Comparison of ENCODE assay signal across 20 cellular contexts in genomic region chr3:14438262-14438661, GRCh38. TPM values are rescaled to one million over a fixed set of nuclear protein-coding genes. Genes with fewer than 3 reads are reported as not detected.
DNase-seq lines count a peak whose midpoint lies in the region; ATAC-seq, FAIRE-seq and TF ChIP-seq lines count a peak whose summit lies in the region.
"Had no signal": no experiment of that assay in that cellular context is flagged by ENCODE, and none has a peak within 500 bp of the region (broad histone marks: within the 10 kb centered on the region; RNA-seq: fewer than 3 reads in every experiment).

No MANE protein-coding gene starts in this region.

- H3K4me3 Mint-ChIP-seq in activated naive CD8-positive, alpha-beta T cell treated with anti-CD3 and anti-CD28 coated beads, Interleukin-2, amount 50 U/mL, for 24 hours, result no peak overlapping the region
- H3K4me3 Mint-ChIP-seq: HFFc6 had no signal

- no peaks in the 10 kb centered on the region for H3K9me3 Mint-ChIP-seq in activated naive CD8-positive, alpha-beta T cell treated with anti-CD3 and anti-CD28 coated beads, Interleukin-2, amount 50 U/mL, for 24 hours
- H3K9me3 Mint-ChIP-seq: HFFc6 had no signal

- TF ChIP-seq EP300 in HepG2 (IDR thresholded peaks at IDR 0.05; ENCODE audit: low read depth in 2 of 2, low read length in 2 of 2) (no peak), HepG2 (CRISPR knock-in tag; IDR thresholded peaks at IDR 0.05; ENCODE audit: borderline replicate concordance) (no peak), K562 (IDR thresholded peaks at IDR 0.05; ENCODE audit: low read length) (no peak)

- peaks cover 49% of the 10 kb centered on the region for H3K4me1 Mint-ChIP-seq in activated naive CD8-positive, alpha-beta T cell treated with anti-CD3 and anti-CD28 coated beads, Interleukin-2, amount 50 U/mL, for 24 hours

- H3K9me1 ChIP-seq in K562 (ENCODE audit: control insufficient read depth, insufficient read depth, low read length), result peaks cover 17% of the 10 kb centered on the region

- no peaks in the 10 kb centered on the region for H3K27me3 ChIP-seq in HepG2 (ENCODE audit: control insufficient read depth in 1 of 2, insufficient read depth in 2 of 2, low read length in 2 of 2)
- peaks cover 0 to 5% of the 10 kb centered on the region in 2 donors for H3K27me3 ChIP-seq in right lobe of liver
- no peaks in the 10 kb centered on the region for H3K27me3 ChIP-seq in K562 (ENCODE audit: control insufficient read depth in 2 of 2, insufficient read depth in 2 of 2, low read length in 2 of 2)
- H3K27me3 ChIP-seq in neutrophil, result no peaks in the 10 kb centered on the region
- H3K27me3 ChIP-seq: BLaER1 treated with 17β-estradiol and CSF1 and Interleukin-3, amounts not matched to agents 10 nM and 100 nM had no signal

- in situ Hi-C loops in HepG2 (cut with HindIII; ENCODE audit: extremely low pct_ligation_motif_present, low pct_unique_long_range_greater_than_20kb), result no loop called here
- in situ Hi-C loops in K562 (cut with MboI), result no loop called here

- H3K27ac ChIP-seq in HepG2 (ENCODE audit: extremely low read length, insufficient read depth, low read length) (no peak overlapping the region), right lobe of liver (no peak overlapping the region), K562 (ENCODE audit: extremely low read depth, low read depth, low read length) (no peak overlapping the region), neutrophil (peak overlapping the region; percentile 93)

- H3K9me3 ChIP-seq in HepG2 (ENCODE audit: low read length) (no peaks in the 10 kb centered on the region), right lobe of liver (no peaks in the 10 kb centered on the region), K562 (replicated peaks; ENCODE audit: control insufficient read depth, insufficient read depth, low read depth, low read length) (no peaks in the 10 kb centered on the region), neutrophil (no peaks in the 10 kb centered on the region)
- H3K9me3 ChIP-seq: BLaER1 treated with 17β-estradiol and CSF1 and Interleukin-3, amounts not matched to agents 10 nM and 100 nM had no signal

- peaks cover 2% of the 10 kb centered on the region for H3K36me3 Mint-ChIP-seq in activated naive CD8-positive, alpha-beta T cell treated with anti-CD3 and anti-CD28 coated beads, Interleukin-2, amount 50 U/mL, for 24 hours (ENCODE audit: low read depth)

- H3K4me1 ChIP-seq in HepG2 (ENCODE audit: insufficient read depth, low read length) (peaks cover 14% of the 10 kb centered on the region), right lobe of liver (no peaks in the 10 kb centered on the region), K562 (replicated peaks in 1 of 2; ENCODE audit: control insufficient read depth in 2 of 2, insufficient read depth in 2 of 2, low read length in 2 of 2) (peaks cover 29 to 65% of the 10 kb centered on the region in 2 experiments), neutrophil (ENCODE audit: control insufficient read depth in 1 of 2, insufficient read depth in 1 of 2, low read depth in 1 of 2, low read length in 1 of 2) (peaks cover 82 to 89% of the 10 kb centered on the region in 2 experiments)

- no peak for TF ChIP-seq POLR2A in HepG2 (IDR thresholded peaks at IDR 0.05; ENCODE audit: insufficient read depth in 1 of 2, low read depth in 2 of 2, low read length in 2 of 2)
- no peak for TF ChIP-seq POLR2A in right lobe of liver (IDR thresholded peaks at IDR 0.05)
- TF ChIP-seq POLR2A in K562 (conservative IDR thresholded peaks at IDR 0.05), result no peak

- H3K36me3 ChIP-seq in HepG2 (replicated peaks in 1 of 2; ENCODE audit: control insufficient read depth in 1 of 2, insufficient read depth in 2 of 2, low read length in 2 of 2) (peaks cover 1 to 3% of the 10 kb centered on the region in 2 experiments; a peak in 3 of 5 replicates), right lobe of liver (no peaks in the 10 kb centered on the region), K562 (ENCODE audit: control insufficient read depth, insufficient read depth, low read length) (peaks cover 87% of the 10 kb centered on the region), neutrophil (peaks cover 36% of the 10 kb centered on the region)

- H3K79me2 ChIP-seq in HepG2 (ENCODE audit: insufficient read depth, low read length) (no peaks in the 10 kb centered on the region), K562 (ENCODE audit: control insufficient read depth, insufficient read depth, low read length) (peaks cover 99% of the 10 kb centered on the region)

- TF ChIP-seq RAD21 in HepG2 (CRISPR knock-in tag; IDR thresholded peaks at IDR 0.05), result no peak
- no peak for TF ChIP-seq RAD21 in K562 (CRISPR knock-in tag; conservative IDR thresholded peaks at IDR 0.05 in 1 of 2, IDR thresholded peaks at IDR 0.05 in 1 of 2)

- H4K20me1 ChIP-seq in HepG2 (ENCODE audit: insufficient read depth, low read length) (0 out of 2 replicates have a peak, but pooled peaks cover 3% of the 10 kb centered on the region), K562 (replicated peaks; ENCODE audit: control insufficient read depth, insufficient read depth, low read length) (peaks cover 54% of the 10 kb centered on the region)

- CTCF ChIA-PET in HepG2 (lab: Yijun Ruan, JAX; ENCODE audit: low intra/inter-chr PET ratio, low total read pairs) (no interaction called here), K562 (lab: Yijun Ruan, JAX; ENCODE audit: low intra/inter-chr PET ratio) (no interaction called here)

- no peak for FAIRE-seq in HepG2 (lab: Jason Lieb, UNC)
- no peak for FAIRE-seq in K562 (lab: Jason Lieb, UNC)
- FAIRE-seq: A204.1 had no signal

- H3K4me2 ChIP-seq in HepG2 (ENCODE audit: low read depth, low read length), result no peak overlapping the region
- H3K4me2 ChIP-seq in K562 (ENCODE audit: insufficient read depth, low read length), result no peak overlapping the region

- DNase-seq in HepG2 (ENCODE audit: low spot score), result no peak
- no peak for DNase-seq in right lobe of liver
- DNase-seq in K562 (ENCODE audit: extremely low read depth in 1 of 4, low spot score in 3 of 4), result no peak
- DNase-seq in stimulated activated naive CD4-positive, alpha-beta T cell (lab: John Stamatoyannopoulos, UW), result no peak
- DNase-seq in T-helper 2 cell, result no peak
- no peak for DNase-seq in activated naive CD8-positive, alpha-beta T cell treated with anti-CD3 and anti-CD28 coated beads, Interleukin-2, amount 50 U/mL, for 24 hours
- DNase-seq: EL, GOT3, HFFc6, Kasumi-1, MM.1S, NCI-H1694 treated with DMSO at 0.1 percent for 48 hours, NCI-H2107, NCI-H2227 treated with DMSO at 0.1 percent for 48 hours, NCI-H524 treated with DMSO at 0.1 percent for 48 hours, SIG-M5 had no signal

- ATAC-seq in HepG2, result no peak
- no peak for ATAC-seq in right lobe of liver
- ATAC-seq in K562, result no peak
- ATAC-seq in GM18502 (IDR thresholded peaks at IDR 0.05; ENCODE audit: poor library complexity, unreplicated experiment), result no peak
- ATAC-seq in activated naive CD8-positive, alpha-beta T cell treated with anti-CD3 and anti-CD28 coated beads, Interleukin-2, amount 50 U/mL, for 24 hours, result no peak

- POLR2A ChIA-PET in HepG2 (lab: Yijun Ruan, JAX) (no interaction called here), K562 (lab: Yijun Ruan, JAX) (interaction anchor here (0.6 to 1.3 kb wide), 2 partner anchors 17 to 33 kb away, joined by 3 read pairs; no protein-coding TSS in a partner anchor)

- intact Hi-C loops in HepG2 (cut with micrococcal nuclease; ENCODE audit: unreplicated experiment) (no loop called here), right lobe of liver (cut with DNase I) (no loop called here), K562 (cut with micrococcal nuclease) (loop anchor here (5.0 to 10.0 kb wide), 2 partner anchors 36 to 233 kb away; partner anchors contain the start of gene SLC6A6)

- BruUV-seq in HepG2 (replicated peaks; lab: Mats Ljungman, UMichigan) (no TSS peak), K562 (replicated peaks; lab: Mats Ljungman, UMichigan) (no TSS peak)

- TF ChIP-seq CTCF in HepG2 (CRISPR knock-in tag; IDR thresholded peaks at IDR 0.05), result no peak
- no peak for TF ChIP-seq CTCF in right lobe of liver (IDR thresholded peaks at IDR 0.05)
- no peak for TF ChIP-seq CTCF in K562 (IDR thresholded peaks at IDR 0.05 in 2 of 3, conservative IDR thresholded peaks at IDR 0.05 in 1 of 3; ENCODE audit: insufficient read depth in 2 of 3, low read depth in 1 of 3, low read length in 3 of 3)
- TF ChIP-seq CTCF in neutrophil (IDR thresholded peaks at IDR 0.05), result no peak

- no peaks in the 10 kb centered on the region for H3K27me3 Mint-ChIP-seq in activated naive CD8-positive, alpha-beta T cell treated with anti-CD3 and anti-CD28 coated beads, Interleukin-2, amount 50 U/mL, for 24 hours

- no peak overlapping the region for H3K27ac Mint-ChIP-seq in activated naive CD8-positive, alpha-beta T cell treated with anti-CD3 and anti-CD28 coated beads, Interleukin-2, amount 50 U/mL, for 24 hours
- H3K27ac Mint-ChIP-seq: HFFc6 had no signal

- H2AFZ ChIP-seq in HepG2 (ENCODE audit: low read length) (no peak overlapping the region), K562 (ENCODE audit: low read depth, low read length) (no peak overlapping the region)

- H3K9ac ChIP-seq in HepG2 (ENCODE audit: insufficient read depth, low read depth, low read length) (no peak overlapping the region), K562 (ENCODE audit: insufficient read depth in 1 of 2, low read depth in 2 of 2, low read length in 2 of 2) (peak overlapping the region in 1 of 2 experiments; percentile 0; a peak in 1 of 4 replicates)

- H3K4me3 ChIP-seq in HepG2 (replicated peaks in 1 of 3; ENCODE audit: insufficient read depth in 1 of 3, low read depth in 2 of 3, low read length in 3 of 3) (no peak overlapping the region), right lobe of liver (no peak overlapping the region), K562 (no peak overlapping the region), neutrophil (ENCODE audit: low read depth in 1 of 2, low read length in 1 of 2) (peak overlapping the region in 1 of 2 experiments; percentile 62)
- H3K4me3 ChIP-seq: BLaER1 treated with 17β-estradiol and CSF1 and Interleukin-3, amounts not matched to agents 10 nM and 100 nM had no signal

- 100% methylated on average over 3 of the region's 3 CpGs for WGBS in HepG2 (ENCODE audit: low lambda C conversion rate)
- 79% methylated on average over 2 of the region's 3 CpGs for WGBS in right lobe of liver (ENCODE audit: insufficient coverage, low coverage, low lambda C conversion rate, missing lambda C conversion rate)
- WGBS in K562 (ENCODE audit: insufficient coverage, low coverage, missing lambda C conversion rate), result 100% methylated on average over 2 of the region's 3 CpGs

RNA-seq across cellular contexts. Expression of gene SLC6A6, which starts 35.9 kb away (rescaled TPM):
- 10.7 and 20.7 TPM in 2 replicates for total RNA-seq in HepG2 (2016; rRNA removed; fragmentation: Illumina TruSeq; extraction: Trizol)
- total RNA-seq in HepG2 (2016; cell fraction: cytosol; rRNA removed; fragmentation: Illumina TruSeq; extraction: Trizol; ENCODE audit: low read depth), result 8.8 and 11.0 TPM in 2 replicates
- 8.8 and 20.3 TPM in 2 replicates for total RNA-seq in HepG2 (2016; cell fraction: insoluble cytoplasmic fraction; rRNA removed; fragmentation: Illumina TruSeq; extraction: Trizol)
- total RNA-seq in HepG2 (2016; cell fraction: membrane; rRNA removed; fragmentation: Illumina TruSeq; extraction: Trizol), result 5.1 and 5.2 TPM in 2 replicates
- total RNA-seq in HepG2 (2016; cell fraction: nucleus; rRNA removed; fragmentation: Illumina TruSeq; extraction: Trizol), result 25.9 and 32.4 TPM in 2 replicates
- polyA plus RNA-seq in HepG2 (2011; rRNA removed), result 14.1 and 15.4 TPM in 2 replicates
- polyA plus RNA-seq in HepG2 (2011; cell fraction: cytosol; rRNA removed), result 8.6 and 9.7 TPM in 2 replicates
- polyA plus RNA-seq in HepG2 (2011; cell fraction: nucleus; rRNA removed), result 33.2 and 41.8 TPM in 2 replicates
- 10.9 and 13.7 TPM in 2 replicates for polyA plus RNA-seq in HepG2 (2012)
- polyA plus RNA-seq in HepG2 (2016; cell fraction: cytosol; fragmentation: Illumina TruSeq; extraction: Trizol; ENCODE audit: low read depth), result 0.76 and 1.2 TPM in 2 replicates
- polyA plus RNA-seq in HepG2 (2016; cell fraction: insoluble cytoplasmic fraction; fragmentation: Illumina TruSeq; extraction: Trizol; ENCODE audit: low read depth), result 5.9 and 6.8 TPM in 2 replicates
- 1.5 and 1.7 TPM in 2 replicates for polyA plus RNA-seq in HepG2 (2016; cell fraction: membrane; fragmentation: Illumina TruSeq; extraction: Trizol; ENCODE audit: low read depth)
- polyA plus RNA-seq in HepG2 (2016; cell fraction: nucleus; fragmentation: Illumina TruSeq; extraction: Trizol; ENCODE audit: insufficient read depth, low read depth), result 35.4 and 36.8 TPM in 2 replicates
- 52.1 and 83.7 TPM in 2 replicates for polyA minus RNA-seq in HepG2 (2011; rRNA and poly(A)+ RNA removed; ENCODE audit: low replicate concordance)
- polyA minus RNA-seq in HepG2 (2011; cell fraction: cytosol; rRNA and poly(A)+ RNA removed), result 14.3 and 18.8 TPM in 2 replicates
- 28.2 and 33.0 TPM in 2 replicates for polyA minus RNA-seq in HepG2 (2011; cell fraction: nucleus; rRNA and poly(A)+ RNA removed)
- 1 to 10 TPM; 1.5 to 8.2 (median 4.1) TPM for total RNA-seq in right lobe of liver
- total RNA-seq in K562 (2011; cell fraction: chromatin; rRNA removed; ENCODE audit: low replicate concordance), result 361 and 756 TPM in 2 replicates
- 315 and 326 TPM in 2 replicates for total RNA-seq in K562 (2011; cell fraction: nucleolus; rRNA removed)
- total RNA-seq in K562 (2011; cell fraction: nucleoplasm; rRNA removed), result 358 and 388 TPM in 2 replicates
- 106 and 223 TPM in 2 replicates for total RNA-seq in K562 (2014; rRNA removed)
- 79.6 and 90.2 TPM in 2 replicates for total RNA-seq in K562 (2014; rRNA removed; fragmentation: Illumina TruSeq; extraction: Trizol)
- 91.9 and 93.2 TPM in 2 replicates for total RNA-seq in K562 (2015; rRNA removed; fragmentation: Illumina TruSeq; extraction: Trizol)
- total RNA-seq in K562 (2021), result 194 and 203 TPM in 2 replicates
- polyA plus RNA-seq in K562 (2011; rRNA removed), result 71.4 and 100 TPM in 2 replicates
- polyA plus RNA-seq in K562 (2011; cell fraction: cytosol; rRNA removed), result 56.5 and 73.9 TPM in 2 replicates
- 434 and 457 TPM in 2 replicates for polyA plus RNA-seq in K562 (2011; cell fraction: nucleus; rRNA removed)
- polyA plus RNA-seq in K562 (2012), result 52.3 and 64.9 TPM in 2 replicates
- 121 and 139 TPM in 2 replicates for polyA plus RNA-seq in K562 (2014; fragmentation: Illumina TruSeq; extraction: Trizol)
- 10 to 100 TPM; 12.3 to 14.8 TPM for polyA plus RNA-seq in K562 (2014; fragmentation: Nextera tagmentation; extraction: Ambion mirVana)
- polyA plus RNA-seq in K562 (2014; rRNA removed), result 111 and 129 TPM in 2 replicates
- polyA minus RNA-seq in K562 (2011; rRNA and poly(A)+ RNA removed), result 75.5 and 106 TPM in 2 replicates
- polyA minus RNA-seq in K562 (2011; cell fraction: cytosol; rRNA and poly(A)+ RNA removed), result 40.8 and 83.0 TPM in 2 replicates
- polyA minus RNA-seq in K562 (2011; cell fraction: nucleus; rRNA and poly(A)+ RNA removed), result 138 and 192 TPM in 2 replicates

Comparison
In these comparisons a context has a peak if more than half of its experiments do, and no peak if none do; other contexts are left out.
1. Of the 241 proteins assayed by ChIP-seq in both HepG2 and K562: peak only in HepG2: none; only in K562: ADNP, HDAC2, KDM1A, PHF20, PTBP1 and ZFP36; in both: none; in neither: 235.